ENCODE assay signal across 20 cellular contexts in the genomic region with DNA sequence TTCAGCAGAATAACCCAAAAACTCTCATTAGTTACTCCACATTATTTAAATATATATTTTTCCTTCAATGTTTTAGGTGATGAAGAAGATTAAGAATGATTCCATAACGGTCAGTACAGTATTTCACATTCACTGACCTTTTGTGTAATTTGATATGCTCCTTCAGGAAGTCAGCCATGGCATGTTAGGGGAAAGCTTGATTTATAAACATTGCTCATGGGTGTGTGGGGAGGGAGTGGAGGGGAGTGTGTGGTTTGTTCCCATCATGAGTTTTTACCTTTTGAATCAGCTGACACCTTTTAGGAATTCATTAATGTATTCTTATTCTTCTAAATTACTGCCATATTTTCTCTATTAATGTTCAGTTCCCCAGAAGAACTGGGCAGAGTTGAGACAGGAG.
DNase-seq lines count a peak whose midpoint lies in the region; ATAC-seq and TF ChIP-seq lines count a peak whose summit lies in the region.
"Had no signal": no experiment of that assay in that cellular context is flagged by ENCODE, and none has a peak within 500 bp of the region (broad histone marks: within the 10 kb centered on the region; RNA-seq: fewer than 3 reads in every experiment).

No MANE protein-coding gene starts in this region.

- H3K27me3 ChIP-seq in heart left ventricle = peaks cover 0 to 6% (median 0%) of the 10 kb centered on the region in 9 donors

- no peak for ATAC-seq in Right ventricle myocardium inferior
- no peak for ATAC-seq in heart left ventricle
- ATAC-seq: HCT116, T-cell had no signal

- no peak for TF ChIP-seq POLR2A in heart left ventricle (IDR thresholded peaks at IDR 0.05)

- no peaks in the 10 kb centered on the region for H3K36me3 ChIP-seq in heart left ventricle

- H3K9me3 ChIP-seq in heart left ventricle = no peaks in the 10 kb centered on the region

- TF ChIP-seq CTCF in heart left ventricle (IDR thresholded peaks at IDR 0.05) (no peak), coronary artery (IDR thresholded peaks at IDR 0.05) (no peak)

- H3K4me3 ChIP-seq in heart left ventricle (no peak overlapping the region), coronary artery (no peak overlapping the region)
- H3K4me3 ChIP-seq: GM23248, SK-N-MC had no signal

- H3K4me1 ChIP-seq in heart left ventricle = no peaks in the 10 kb centered on the region

- DNase-seq in A172 (ENCODE audit: low spot score) = peak; percentile 9
- DNase-seq in COLO829 (ENCODE audit: low spot score) = peak; percentile 28
- DNase-seq in HT1080 (ENCODE audit: low read depth) = peak; percentile 34
- DNase-seq in iris pigment epithelial cell (ENCODE audit: low read depth) = peak; percentile 19
- no peak for DNase-seq in Right ventricle myocardium inferior (ENCODE audit: missing footprints)
- no peak for DNase-seq in inferior parietal cortex (ENCODE audit: extremely low spot score)
- no peak for DNase-seq in heart left ventricle
- DNase-seq in coronary artery (ENCODE audit: low spot score) = no peak
- DNase-seq: EL; GM23248; NCI-H146; NCI-H2029 treated with DMSO at 0.1 percent for 48 hours; NCI-H446 treated with DMSO at 0.1 percent for 48 hours; NCI-H748 treated with DMSO at 0.1 percent for 48 hours; NK-92 treated with Interleukin-12 subunit alpha and Interleukin-12 subunit beta, amount 100 ng/mL, for 24 hours; SHP77; T-cell had no signal

- WGBS in heart left ventricle, 4 donors = 11 to 36% (median 16%) methylated on average over 1 of the region's 1 CpG

- no peak overlapping the region for H3K27ac ChIP-seq in heart left ventricle
- H3K27ac ChIP-seq in coronary artery = no peak overlapping the region
- H3K27ac ChIP-seq: GM23248, KMS-11, SK-N-MC had no signal

- intact Hi-C loops in Right ventricle myocardium inferior (cut with DNase I) = no loop called here
- intact Hi-C loops in heart left ventricle (cut with DNase I) = no loop called here

Comparison
In these comparisons a context has a peak if more than half of its experiments do, and no peak if none do; other contexts are left out.
1. DNase-seq: peak in A172 (single experiment), COLO829 (single experiment), HT1080 (single experiment) and iris pigment epithelial cell (single experiment); none in Right ventricle myocardium inferior (single experiment), inferior parietal cortex (single experiment), heart left ventricle (0 of 5) and coronary artery (single experiment).